Comparison of ENCODE assay signal across 9 cellular contexts in the genomic region with DNA sequence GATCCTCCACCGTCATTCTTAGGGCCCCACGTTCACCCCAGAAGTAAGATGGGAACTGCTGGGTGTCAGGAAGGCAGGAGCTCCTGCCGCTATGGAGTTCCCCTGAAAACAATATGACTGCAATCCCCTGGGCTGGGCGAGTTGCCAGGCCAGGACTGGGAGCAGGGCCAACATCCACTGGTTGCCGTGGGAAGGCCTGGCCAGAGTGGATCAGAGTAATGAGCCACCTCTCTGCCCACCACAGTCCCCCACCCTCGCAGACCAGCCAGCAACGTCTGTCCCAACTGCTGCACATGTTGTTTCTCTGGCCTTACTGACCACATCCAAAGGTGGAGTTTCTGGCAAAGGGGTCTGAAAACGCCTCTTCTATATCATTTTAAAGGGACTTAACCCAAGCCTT.
DNase-seq lines count a peak whose midpoint lies in the region; ATAC-seq, FAIRE-seq and TF ChIP-seq lines count a peak whose summit lies in the region.
"Had no signal": no experiment of that assay in that cellular context is flagged by ENCODE, and none has a peak within 500 bp of the region (broad histone marks: within the 10 kb centered on the region; RNA-seq: fewer than 3 reads in every experiment).

No MANE protein-coding gene starts in this region.

- no peaks in the 10 kb centered on the region for H3K27me3 ChIP-seq in foreskin keratinocyte

- peak; percentile 46 for DNase-seq in GM03348 (ENCODE audit: low spot score)
- DNase-seq in RCC 7860 (ENCODE audit: low spot score), result peak; percentile 91
- peak in 1 of 2 donors; percentile 37 for DNase-seq in foreskin keratinocyte
- DNase-seq in retinal pigment epithelial cell (ENCODE audit: low read depth), result peak; percentile 79
- no peak for DNase-seq in retina
- DNase-seq in NCI-H1436 (lab: John Stamatoyannopoulos, UW), result no peak
- DNase-seq in GM19239 (ENCODE audit: insufficient read length, low spot score), result no peak

- ATAC-seq in foreskin keratinocyte (peak; percentile 27), HG03432 (IDR thresholded peaks at IDR 0.05; ENCODE audit: unreplicated experiment) (no peak)

- H3K4me3 ChIP-seq in retinal pigment epithelial cell (ENCODE audit: low read length), result no peak overlapping the region

- peak overlapping the region; percentile 43 for H3K27ac ChIP-seq in foreskin keratinocyte

- H3K4me1 ChIP-seq in foreskin keratinocyte, result peaks cover 5% of the 10 kb centered on the region

- TF ChIP-seq CTCF in foreskin keratinocyte (conservative IDR thresholded peaks at IDR 0.05), result no peak
- TF ChIP-seq CTCF in retinal pigment epithelial cell (conservative IDR thresholded peaks at IDR 0.05; ENCODE audit: low read depth, low read length), result no peak

- FAIRE-seq in RCC 7860 (lab: Jason Lieb, UNC) (peak; percentile 88), GM19239 (lab: Jason Lieb, UNC) (no peak)
- FAIRE-seq: TTC549 had no signal

Comparison
In these comparisons a context has a peak if more than half of its experiments do, and no peak if none do; other contexts are left out.
1. DNase-seq: peak in GM03348 (single experiment), RCC 7860 (single experiment) and retinal pigment epithelial cell (single experiment); none in retina (single experiment), NCI-H1436 (single experiment) and GM19239 (single experiment).